In the genomic region with DNA sequence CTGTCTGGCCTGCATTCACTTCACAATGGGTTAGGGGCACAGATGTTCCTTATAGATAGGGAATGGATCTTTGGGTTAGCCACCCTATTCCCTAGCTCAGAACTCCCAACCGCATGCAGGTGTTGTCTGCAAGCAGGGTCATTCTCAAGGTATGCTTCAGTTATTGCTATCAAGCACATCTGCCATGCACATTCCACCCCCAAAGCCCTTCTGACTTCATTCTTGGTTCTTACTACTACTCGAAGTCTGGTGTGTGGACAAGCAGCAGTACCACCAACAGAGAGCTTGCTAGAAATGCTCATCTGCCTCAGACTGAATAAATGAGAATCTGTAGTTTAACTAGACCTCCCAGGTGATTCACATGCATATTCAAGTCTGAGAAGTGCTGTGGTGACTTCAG, we compare ENCODE assay signal across 24 cellular contexts. TPM values are rescaled to one million over a fixed set of nuclear protein-coding genes. Genes with fewer than 3 reads are reported as not detected.
DNase-seq lines count a peak whose midpoint lies in the region; ATAC-seq and TF ChIP-seq lines count a peak whose summit lies in the region.
"Had no signal": no experiment of that assay in that cellular context is flagged by ENCODE, and none has a peak within 500 bp of the region (broad histone marks: within the 10 kb centered on the region; RNA-seq: fewer than 3 reads in every experiment).

No MANE protein-coding gene starts in this region.

- no peak for TF ChIP-seq CTCF in CD8-positive, alpha-beta T cell (IDR thresholded peaks at IDR 0.05)
- no peak for TF ChIP-seq CTCF in GM23338 (conservative IDR thresholded peaks at IDR 0.05; ENCODE audit: low read depth in 2 of 2)
- no peak for TF ChIP-seq CTCF in WTC11 (IDR thresholded peaks at IDR 0.05)
- no peak for TF ChIP-seq CTCF in neural progenitor cell (IDR thresholded peaks at IDR 0.05)

- H3K4me2 ChIP-seq in GM23338 (no peak overlapping the region), neural progenitor cell (no peak overlapping the region)
- H3K4me2 ChIP-seq: A549; BLaER1 treated with 17β-estradiol and CSF1 and Interleukin-3, amounts not matched to agents 10 nM and 100 nM had no signal

- no peaks in the 10 kb centered on the region for H3K9me3 Mint-ChIP-seq in CD8-positive, alpha-beta T cell
- H3K9me3 Mint-ChIP-seq in GM23338 (no peaks in the 10 kb centered on the region), WTC11 (no peaks in the 10 kb centered on the region), neural progenitor cell (no peaks in the 10 kb centered on the region)
- H3K9me3 Mint-ChIP-seq in effector memory CD8-positive, alpha-beta T cell, result no peaks in the 10 kb centered on the region
- H3K9me3 Mint-ChIP-seq: CD14-positive monocyte; CD4-positive, alpha-beta T cell had no signal

- H3K4me3 Mint-ChIP-seq in CD8-positive, alpha-beta T cell, result no peak overlapping the region
- no peak overlapping the region for H3K4me3 Mint-ChIP-seq in GM23338
- no peak overlapping the region for H3K4me3 Mint-ChIP-seq in WTC11
- H3K4me3 Mint-ChIP-seq in neural progenitor cell, result no peak overlapping the region
- no peak overlapping the region for H3K4me3 Mint-ChIP-seq in effector memory CD8-positive, alpha-beta T cell
- H3K4me3 Mint-ChIP-seq: CD14-positive monocyte; CD4-positive, alpha-beta T cell had no signal

- H3K9ac ChIP-seq in neural progenitor cell, result no peak overlapping the region
- H3K9ac ChIP-seq: BLaER1 treated with 17β-estradiol and CSF1 and Interleukin-3, amounts not matched to agents 10 nM and 100 nM had no signal

- H3K36me3 Mint-ChIP-seq in CD8-positive, alpha-beta T cell, result peaks cover 39% of the 10 kb centered on the region
- H3K36me3 Mint-ChIP-seq in GM23338 (ENCODE audit: low read depth) (peaks cover 37% of the 10 kb centered on the region), WTC11 (peaks cover 34% of the 10 kb centered on the region), neural progenitor cell (peaks cover 29% of the 10 kb centered on the region)
- H3K36me3 Mint-ChIP-seq in effector memory CD8-positive, alpha-beta T cell (ENCODE audit: insufficient read depth), result peaks cover 13% of the 10 kb centered on the region

- no peaks in the 10 kb centered on the region for H3K27me3 Mint-ChIP-seq in CD8-positive, alpha-beta T cell (ENCODE audit: low read depth)
- H3K27me3 Mint-ChIP-seq in GM23338 (ENCODE audit: insufficient read depth, low read depth, poor library complexity) (no peaks in the 10 kb centered on the region), WTC11 (ENCODE audit: low read depth) (no peaks in the 10 kb centered on the region), neural progenitor cell (ENCODE audit: insufficient read depth, low read depth) (no peaks in the 10 kb centered on the region)
- no peaks in the 10 kb centered on the region for H3K27me3 Mint-ChIP-seq in effector memory CD8-positive, alpha-beta T cell
- H3K27me3 Mint-ChIP-seq: CD4-positive, alpha-beta T cell had no signal

- POLR2A ChIA-PET in CD8-positive, alpha-beta T cell (lab: Charles Lee), result no interaction called here
- POLR2A ChIA-PET in WTC11 (lab: Charles Lee), result no interaction called here

- no peak overlapping the region for H3K4me3 ChIP-seq in CD8-positive, alpha-beta T cell (ENCODE audit: low read depth, low read length)
- H3K4me3 ChIP-seq in GM23338, result no peak overlapping the region
- no peak overlapping the region for H3K4me3 ChIP-seq in neural progenitor cell
- no peak overlapping the region for H3K4me3 ChIP-seq in right cardiac atrium (ENCODE audit: low read length)
- H3K4me3 ChIP-seq: A549; BLaER1 treated with 17β-estradiol and CSF1 and Interleukin-3, amounts not matched to agents 10 nM and 100 nM had no signal

- no peaks in the 10 kb centered on the region for H3K9me3 ChIP-seq in CD8-positive, alpha-beta T cell (ENCODE audit: low read length)
- H3K9me3 ChIP-seq in neural progenitor cell (ENCODE audit: low read depth) (no peaks in the 10 kb centered on the region), right cardiac atrium (ENCODE audit: control insufficient read depth, low read length) (no peaks in the 10 kb centered on the region)
- H3K9me3 ChIP-seq: A549; BE2C; BLaER1 treated with 17β-estradiol and CSF1 and Interleukin-3, amounts not matched to agents 10 nM and 100 nM had no signal

- H3K27ac ChIP-seq in CD8-positive, alpha-beta T cell (ENCODE audit: low read depth, low read length), result no peak overlapping the region
- no peak overlapping the region for H3K27ac ChIP-seq in GM23338 (ENCODE audit: low read depth)
- peak overlapping the region; percentile 41 for H3K27ac ChIP-seq in neural progenitor cell
- no peak overlapping the region for H3K27ac ChIP-seq in right cardiac atrium (ENCODE audit: low read length)
- H3K27ac ChIP-seq: A549; BLaER1 treated with 17β-estradiol and CSF1 and Interleukin-3, amounts not matched to agents 10 nM and 100 nM had no signal

- no peak for DNase-seq in CD8-positive, alpha-beta T cell
- no peak for DNase-seq in GM23338 (ENCODE audit: low spot score)
- no peak for DNase-seq in WTC11 (ENCODE audit: low spot score)
- no peak for DNase-seq in neural progenitor cell (ENCODE audit: low spot score)
- no peak for DNase-seq in effector memory CD8-positive, alpha-beta T cell
- no peak for DNase-seq in right cardiac atrium
- DNase-seq: 8988T; ACHN; BE2C; Calu3; CD4-positive, alpha-beta T cell; COR-L47; DMS53; DMS79 treated with DMSO at 0.1 percent for 48 hours; GF-D8; GOT3; H7 had no signal

- no peak for ATAC-seq in CD8-positive, alpha-beta T cell
- ATAC-seq in GM23338 (peak; percentile 50), WTC11 (peak; percentile 36), GM19467 (IDR thresholded peaks at IDR 0.05; ENCODE audit: unreplicated experiment) (no peak), GM18861 (IDR thresholded peaks at IDR 0.05; ENCODE audit: unreplicated experiment) (no peak), right cardiac atrium (no peak)
- ATAC-seq in effector memory CD8-positive, alpha-beta T cell (replicated peaks), result no peak
- ATAC-seq: A549 had no signal

- H3K9me2 ChIP-seq in GM23338 (ENCODE audit: insufficient read depth), result no peaks in the 10 kb centered on the region

- intact Hi-C loops in CD8-positive, alpha-beta T cell (cut with DNase I, micrococcal nuclease), result no loop called here
- intact Hi-C loops in right cardiac atrium (cut with DNase I), result no loop called here

- H3K27ac Mint-ChIP-seq in CD8-positive, alpha-beta T cell, result peak overlapping the region; percentile 47
- H3K27ac Mint-ChIP-seq in GM23338 (no peak overlapping the region), WTC11 (no peak overlapping the region), neural progenitor cell (no peak overlapping the region)
- H3K27ac Mint-ChIP-seq in effector memory CD8-positive, alpha-beta T cell, result no peak overlapping the region
- H3K27ac Mint-ChIP-seq: CD4-positive, alpha-beta T cell had no signal

- H2AFZ ChIP-seq in GM23338 (no peak overlapping the region), neural progenitor cell (replicated peaks) (no peak overlapping the region)

- H3K36me3 ChIP-seq in CD8-positive, alpha-beta T cell (ENCODE audit: insufficient read depth, low read length), result peaks cover 29% of the 10 kb centered on the region
- H3K36me3 ChIP-seq in GM23338 (ENCODE audit: insufficient read depth) (peaks cover 56% of the 10 kb centered on the region), neural progenitor cell (peaks cover 66% of the 10 kb centered on the region)

- H3K79me2 ChIP-seq in GM23338 (replicated peaks; ENCODE audit: insufficient read depth) (0 out of 2 replicates have a peak, but pooled peaks cover 6% of the 10 kb centered on the region), neural progenitor cell (ENCODE audit: low read depth) (peaks cover 17% of the 10 kb centered on the region)

- H3F3A ChIP-seq in GM23338 (replicated peaks; ENCODE audit: low read depth) (0 out of 2 replicates have a peak, but pooled peaks cover 4% of the 10 kb centered on the region), neural progenitor cell (ENCODE audit: low read depth) (peaks cover 31% of the 10 kb centered on the region)

- H3K4me1 Mint-ChIP-seq in CD8-positive, alpha-beta T cell (ENCODE audit: low read depth), result no peaks in the 10 kb centered on the region
- H3K4me1 Mint-ChIP-seq in GM23338 (no peaks in the 10 kb centered on the region), WTC11 (no peaks in the 10 kb centered on the region), neural progenitor cell (no peaks in the 10 kb centered on the region)
- H3K4me1 Mint-ChIP-seq in effector memory CD8-positive, alpha-beta T cell (ENCODE audit: low read depth in 2 of 2), result no peaks in the 10 kb centered on the region

- H4K20me1 ChIP-seq in GM23338 (replicated peaks; ENCODE audit: insufficient read depth) (no peaks in the 10 kb centered on the region), neural progenitor cell (ENCODE audit: low read depth) (no peaks in the 10 kb centered on the region)

- H3K4me1 ChIP-seq in CD8-positive, alpha-beta T cell (ENCODE audit: insufficient read depth, low read length), result no peaks in the 10 kb centered on the region
- H3K4me1 ChIP-seq in GM23338 (ENCODE audit: insufficient read depth), result peaks cover 12% of the 10 kb centered on the region; the same call in 1 of the 2 replicates
- peaks cover 8% of the 10 kb centered on the region for H3K4me1 ChIP-seq in neural progenitor cell
- peaks cover 3% of the 10 kb centered on the region for H3K4me1 ChIP-seq in right cardiac atrium (ENCODE audit: control insufficient read depth, insufficient read depth, low read length)
- H3K4me1 ChIP-seq: A549, BE2C had no signal

- H3K27me3 ChIP-seq in CD8-positive, alpha-beta T cell (ENCODE audit: insufficient read depth, low read length), result no peaks in the 10 kb centered on the region
- no peaks in the 10 kb centered on the region for H3K27me3 ChIP-seq in GM23338 (ENCODE audit: insufficient read depth)
- no peaks in the 10 kb centered on the region for H3K27me3 ChIP-seq in neural progenitor cell
- no peaks in the 10 kb centered on the region for H3K27me3 ChIP-seq in right cardiac atrium (ENCODE audit: control insufficient read depth, insufficient read depth)
- H3K27me3 ChIP-seq: BE2C; BLaER1 treated with 17β-estradiol and CSF1 and Interleukin-3, amounts not matched to agents 10 nM and 100 nM had no signal

- CTCF ChIA-PET in CD8-positive, alpha-beta T cell (lab: Charles Lee), result no interaction called here
- CTCF ChIA-PET in WTC11 (lab: Charles Lee), result interaction anchor here (1.2 to 2.7 kb wide), 4 partner anchors 84 to 427 kb away, joined by 3 to 7 read pairs (median 4); no protein-coding TSS in a partner anchor

- 97% methylated on average over 2 of the region's 2 CpGs for WGBS in right cardiac atrium

TF ChIP-seq in GM23338, 12 proteins besides CTCF, POLR2A, EP300 and RAD21 (continues in another document):
- TF ChIP-seq POLR2AphosphoS5 (IDR thresholded peaks at IDR 0.05; ENCODE audit: low read depth), result no peak
- no peak for TF ChIP-seq ZNF331 (CRISPR knock-in tag; IDR thresholded peaks at IDR 0.05; ENCODE audit: low read depth)

TF ChIP-seq in WTC11, 78 proteins besides CTCF, POLR2A, EP300 and RAD21 (continues in another document):
- TF ChIP-seq NR3C1 (CRISPR knock-in tag; conservative IDR thresholded peaks at IDR 0.05; ENCODE audit: low read depth), result no peak

RNA-seq across cellular contexts. Expression of a gene that starts 31.3 kb away (rescaled TPM):
- total RNA-seq in CD8-positive, alpha-beta T cell, result not detected
- total RNA-seq in GM23338 (2014; rRNA removed; shearing (Covaris generic)), result 0.08 and 0.17 TPM in 2 replicates
- 0.31 and 0.35 TPM in 2 replicates for polyA plus RNA-seq in GM23338 (2016; fragmentation: Nextera tagmentation; extraction: Ambion mirVana)
- 0.16 to 0.64 TPM (median 0.59 TPM) in 3 replicates for total RNA-seq in WTC11 (2021)
- 0.40 and 0.47 TPM in 2 replicates for total RNA-seq in neural progenitor cell (ENCODE audit: low replicate concordance)
- total RNA-seq in right cardiac atrium, result not detected
- not detected for polyA plus RNA-seq in right cardiac atrium
- total RNA-seq: Calu3; CD4-positive, alpha-beta T cell; Daoy; G401 had no signal
- polyA plus RNA-seq: CD14-positive monocyte had no signal

Comparison
In these comparisons a context has a peak if more than half of its experiments do, and no peak if none do; other contexts are left out.
1. ATAC-seq: peak in GM23338 (single experiment) and WTC11 (single experiment); none in CD8-positive, alpha-beta T cell (single experiment), effector memory CD8-positive, alpha-beta T cell (single experiment), GM19467 (single experiment), GM18861 (single experiment) and right cardiac atrium (0 of 2).